8 cellular contexts compared by ENCODE assay signal in genomic region chr13:19586904-19587634, GRCh38. TPM values are rescaled to one million over a fixed set of nuclear protein-coding genes. Genes with fewer than 3 reads are reported as not detected.
DNase-seq lines count a peak whose midpoint lies in the region; ATAC-seq lines count a peak whose summit lies in the region.

No MANE protein-coding gene starts in this region.

- intact Hi-C loops in left cardiac atrium (cut with DNase I): loop anchor here in 1 of 2 donors (10.0 kb wide), 1 partner anchor 922 kb away; no protein-coding TSS in a partner anchor

- DNase-seq in NCI-H69 (lab: John Stamatoyannopoulos, UW): peak; percentile 40
- DNase-seq in activated CD8-positive, alpha-beta memory T cell treated with anti-CD3 and anti-CD28 coated beads for 48 hours (ENCODE audit: low read depth in 2 of 3, low spot score in 2 of 3): peak; percentile 21 to 52 (median 45)
- peak; percentile 43 for DNase-seq in left cardiac atrium
- DNase-seq in stimulated activated CD8-positive, alpha-beta memory T cell treated with anti-CD3 and anti-CD28 coated beads, Interleukin-15, amount 100 ng/mL, for 1 hour (ENCODE audit: low read depth): peak; percentile 49
- DNase-seq in NCI-H345 (lab: John Stamatoyannopoulos, UW): no peak
- no peak for DNase-seq in ecto neural progenitor cell (ENCODE audit: low spot score)

- ATAC-seq in GM18511 (IDR thresholded peaks at IDR 0.05; ENCODE audit: unreplicated experiment) (peak; percentile 85), HG02588 (IDR thresholded peaks at IDR 0.05; ENCODE audit: unreplicated experiment) (peak; percentile 83), left cardiac atrium (peak; percentile 45 to 47)

RNA-seq across cellular contexts. Expression of gene TPTE2, which starts 25.7 kb away (rescaled TPM):
- not detected for total RNA-seq in left cardiac atrium

RNA-seq across cellular contexts. Expression of gene MPHOSPH8, which starts 46.4 kb away (rescaled TPM):
- total RNA-seq in left cardiac atrium: 10 to 100 TPM; 27.5 to 32.5 TPM

Comparison
In these comparisons a context has a peak if more than half of its experiments do, and no peak if none do; other contexts are left out.
1. DNase-seq: peak in NCI-H69 (single experiment), activated CD8-positive, alpha-beta memory T cell treated with anti-CD3 and anti-CD28 coated beads for 48 hours (3 of 3), left cardiac atrium (single experiment) and stimulated activated CD8-positive, alpha-beta memory T cell treated with anti-CD3 and anti-CD28 coated beads, Interleukin-15, amount 100 ng/mL, for 1 hour (single experiment); none in NCI-H345 (single experiment) and ecto neural progenitor cell (single experiment).
2. Peak in every context shown above with its lines, with median percentiles within 50 percentile points of each other: ATAC-seq.